In genomic region chrX:146433771-146434170, GRCh38 we compare ENCODE assay signal across 23 cellular contexts.
"Had no signal": no experiment of that assay in that cellular context is flagged by ENCODE, and none has a peak within 500 bp of the region (broad histone marks: within the 10 kb centered on the region; RNA-seq: fewer than 3 reads in every experiment).

No MANE protein-coding gene starts in this region.

- DNase-seq: hippocampal formation; kidney glomerular epithelial cell; left colon; left lung; lower lobe of right lung; mesendoderm; midbrain; mucosa of descending colon; naive thymus-derived CD4-positive, alpha-beta T cell; ovary; right lobe of liver; stimulated activated CD4-positive, alpha-beta T cell treated with anti-CD3 and anti-CD28 coated beads, Interleukin-1b, Interleukin-23, amount 100 ng/mL, for 48 hours; stimulated activated CD4-positive, alpha-beta T cell treated with anti-CD3 and anti-CD28 coated beads, Interleukin-2, amount 100 ng/mL, for 48 hours; stimulated activated CD4-positive, alpha-beta T cell treated with anti-CD3 and anti-CD28 coated beads, Interleukin-4, amount 100 ng/mL, for 4 hours; stimulated activated CD8-positive, alpha-beta memory T cell treated with anti-CD3 and anti-CD28 coated beads, Interleukin-4, amount 100 ng/mL, for 48 hours; stimulated activated naive CD4-positive, alpha-beta T cell treated with Interleukin-2 at 50 U/mL for 16 hours; stimulated activated naive CD8-positive, alpha-beta T cell treated with anti-CD3 and anti-CD28 coated beads, Interleukin-15, amount 100 ng/mL, for 72 hours; substantia nigra had no signal

- FAIRE-seq: keratinocyte had no signal

- H3K4me3 Mint-ChIP-seq: naive thymus-derived CD4-positive, alpha-beta T cell; natural killer cell treated with Interleukin-12 subunit alpha and Interleukin-12 subunit beta and Interleukin-15 and Interleukin-18, amount 100 ng/mL, for 72 hours; stimulated activated memory B cell treated with anti-CD40 and anti-IgM and Interleukin-4, amounts not matched to agents 10 μg/mL and 1 μg/mL and 100 μg/mL, for 72 hours; stimulated activated naive CD8-positive, alpha-beta T cell treated with anti-CD3 and anti-CD28 coated beads, Interleukin-15, amount 100 ng/mL, for 72 hours; type B pancreatic cell had no signal

- H3K36me3 Mint-ChIP-seq: naive thymus-derived CD4-positive, alpha-beta T cell; natural killer cell treated with Interleukin-12 subunit alpha and Interleukin-12 subunit beta and Interleukin-15 and Interleukin-18, amount 100 ng/mL, for 72 hours; stimulated activated memory B cell treated with anti-CD40 and anti-IgM and Interleukin-4, amounts not matched to agents 10 μg/mL and 1 μg/mL and 100 μg/mL, for 72 hours; type B pancreatic cell had no signal

- H3K4me1 Mint-ChIP-seq: naive thymus-derived CD4-positive, alpha-beta T cell; stimulated activated memory B cell treated with anti-CD40 and anti-IgM and Interleukin-4, amounts not matched to agents 10 μg/mL and 1 μg/mL and 100 μg/mL, for 72 hours; stimulated activated naive CD8-positive, alpha-beta T cell treated with anti-CD3 and anti-CD28 coated beads, Interleukin-15, amount 100 ng/mL, for 72 hours had no signal

- H3K27me3 Mint-ChIP-seq: naive thymus-derived CD4-positive, alpha-beta T cell; natural killer cell treated with Interleukin-12 subunit alpha and Interleukin-12 subunit beta and Interleukin-15 and Interleukin-18, amount 100 ng/mL, for 72 hours; progenitor cell of endocrine pancreas; stimulated activated memory B cell treated with anti-CD40 and anti-IgM and Interleukin-4, amounts not matched to agents 10 μg/mL and 1 μg/mL and 100 μg/mL, for 72 hours; stimulated activated naive CD8-positive, alpha-beta T cell treated with anti-CD3 and anti-CD28 coated beads, Interleukin-15, amount 100 ng/mL, for 72 hours; type B pancreatic cell had no signal

- ATAC-seq: left colon; left lung; lower lobe of right lung; mucosa of descending colon; naive thymus-derived CD4-positive, alpha-beta T cell; natural killer cell treated with Interleukin-12 subunit alpha and Interleukin-12 subunit beta and Interleukin-15 and Interleukin-18, amount 100 ng/mL, for 72 hours; right lobe of liver; stimulated activated memory B cell treated with anti-CD40 and anti-IgM and Interleukin-4, amounts not matched to agents 10 μg/mL and 1 μg/mL and 100 μg/mL, for 72 hours; stimulated activated naive CD8-positive, alpha-beta T cell treated with anti-CD3 and anti-CD28 coated beads, Interleukin-15, amount 100 ng/mL, for 72 hours had no signal

- H3K9me3 Mint-ChIP-seq: type B pancreatic cell had no signal

- H3K27ac Mint-ChIP-seq: naive thymus-derived CD4-positive, alpha-beta T cell; natural killer cell treated with Interleukin-12 subunit alpha and Interleukin-12 subunit beta and Interleukin-15 and Interleukin-18, amount 100 ng/mL, for 72 hours; progenitor cell of endocrine pancreas; stimulated activated memory B cell treated with anti-CD40 and anti-IgM and Interleukin-4, amounts not matched to agents 10 μg/mL and 1 μg/mL and 100 μg/mL, for 72 hours; stimulated activated naive CD8-positive, alpha-beta T cell treated with anti-CD3 and anti-CD28 coated beads, Interleukin-15, amount 100 ng/mL, for 72 hours; type B pancreatic cell had no signal
